In genomic region chr19:15285896-15286591, GRCh38 we compare ENCODE assay signal across 1 cellular context.
TF ChIP-seq lines count a peak whose summit lies in the region.

No MANE protein-coding gene starts in this region.

TF ChIP-seq in GM12878, 131 proteins besides CTCF, POLR2A, EP300 and RAD21 (continued from another document):
- no peak; the same call in 1 of the 2 replicates for TF ChIP-seq PAX5 (IDR thresholded peaks at IDR 0.05; ENCODE audit: borderline replicate concordance, low read depth, low read length)
- TF ChIP-seq WRNIP1 (IDR thresholded peaks at IDR 0.05; ENCODE audit: borderline replicate concordance, low read depth, low read length): no peak
- TF ChIP-seq BHLHE40 (IDR thresholded peaks at IDR 0.05; ENCODE audit: borderline replicate concordance in 1 of 2, low read depth in 2 of 2, low read length in 1 of 2): peak in 1 of 2 experiments; percentile 18; a peak in 1 of 4 replicates
- no peak for TF ChIP-seq NR2C2 (IDR thresholded peaks at IDR 0.05; ENCODE audit: borderline replicate concordance, control insufficient read depth, insufficient read length, low read depth)
- TF ChIP-seq POU2F2 (IDR thresholded peaks at IDR 0.05; ENCODE audit: borderline replicate concordance, low read depth, low read length): no peak
- TF ChIP-seq RELB (IDR thresholded peaks at IDR 0.05; ENCODE audit: low read depth): no peak
- TF ChIP-seq MYC (IDR thresholded peaks at IDR 0.05; ENCODE audit: insufficient read depth, insufficient read length, insufficient replicate concordance, low read length, severe bottlenecking): peak; percentile 27
- no peak for TF ChIP-seq JUND (IDR thresholded peaks at IDR 0.05; ENCODE audit: low read depth, low read length)
- TF ChIP-seq ZNF687 (IDR thresholded peaks at IDR 0.05): 0 out of 2 replicates have a peak, but pooled peaks have one; percentile 33
- no peak for TF ChIP-seq LARP7 (IDR thresholded peaks at IDR 0.05)
- TF ChIP-seq CHD2 (IDR thresholded peaks at IDR 0.05; ENCODE audit: borderline replicate concordance, low read depth, low read length): no peak
- no peak for TF ChIP-seq SP1 (IDR thresholded peaks at IDR 0.05; ENCODE audit: low read depth, low read length)
- TF ChIP-seq TCF7 (IDR thresholded peaks at IDR 0.05; ENCODE audit: borderline replicate concordance): no peak
- TF ChIP-seq ZBED1 (IDR thresholded peaks at IDR 0.05; ENCODE audit: borderline replicate concordance): no peak
- TF ChIP-seq ZNF592 (IDR thresholded peaks at IDR 0.05): no peak
- TF ChIP-seq YY1 (IDR thresholded peaks at IDR 0.05; ENCODE audit: low read depth, low read length): peak; percentile 59
- no peak for TF ChIP-seq ZNF384 (IDR thresholded peaks at IDR 0.05; ENCODE audit: borderline replicate concordance, low read depth, low read length)
- TF ChIP-seq RCOR1 (conservative IDR thresholded peaks at IDR 0.05; ENCODE audit: low read depth, low read length): no peak
- TF ChIP-seq BCL3 (IDR thresholded peaks at IDR 0.05; ENCODE audit: borderline replicate concordance, insufficient read depth, low read depth, low read length, poor library complexity, severe bottlenecking): no peak
- peak; percentile 32; the same call in 1 of the 2 replicates for TF ChIP-seq POLR2AphosphoS5 (IDR thresholded peaks at IDR 0.05; ENCODE audit: low read length)
- TF ChIP-seq ZNF207 (IDR thresholded peaks at IDR 0.05; ENCODE audit: borderline replicate concordance): no peak
- TF ChIP-seq SIX5 (IDR thresholded peaks at IDR 0.05; ENCODE audit: low read depth, low read length, severe bottlenecking): no peak
- TF ChIP-seq EED (IDR thresholded peaks at IDR 0.05; ENCODE audit: low read depth): peak; percentile 73
- no peak for TF ChIP-seq NFIC (IDR thresholded peaks at IDR 0.05; ENCODE audit: low read depth, low read length)
- TF ChIP-seq ZBTB40 (IDR thresholded peaks at IDR 0.05; ENCODE audit: borderline replicate concordance): no peak
- no peak for TF ChIP-seq BACH1 (IDR thresholded peaks at IDR 0.05; ENCODE audit: borderline replicate concordance)
- TF ChIP-seq SMAD1 (IDR thresholded peaks at IDR 0.05; ENCODE audit: low read depth, partially characterized antibody): no peak
- no peak for TF ChIP-seq ATF3 (IDR thresholded peaks at IDR 0.05; ENCODE audit: borderline replicate concordance, extremely low read depth, low read depth, low read length)
- TF ChIP-seq USF1 (IDR thresholded peaks at IDR 0.05; ENCODE audit: borderline replicate concordance, extremely low read length, insufficient read depth, low read depth, low read length): no peak
- no peak for TF ChIP-seq NFXL1 (IDR thresholded peaks at IDR 0.05; ENCODE audit: borderline replicate concordance)
- TF ChIP-seq IRF4 (IDR thresholded peaks at IDR 0.05; ENCODE audit: low read depth, low read length): peak; percentile 92
- TF ChIP-seq BCL11A (IDR thresholded peaks at IDR 0.05; ENCODE audit: low read depth, low read length): no peak
- TF ChIP-seq MXI1 (IDR thresholded peaks at IDR 0.05; ENCODE audit: low read depth, low read length): 0 out of 2 replicates have a peak, but pooled peaks have one; percentile 49
- TF ChIP-seq RUNX3 (IDR thresholded peaks at IDR 0.05; ENCODE audit: low read length): no peak
- TF ChIP-seq IKZF2 (IDR thresholded peaks at IDR 0.05): peak; percentile 39 to 58; a peak in 2 of 4 replicates
- 0 out of 2 replicates have a peak, but pooled peaks have one; percentile 17 for TF ChIP-seq MAX (IDR thresholded peaks at IDR 0.05; ENCODE audit: low read depth, low read length)
- no peak for TF ChIP-seq NFYA (IDR thresholded peaks at IDR 0.05; ENCODE audit: borderline replicate concordance, low read depth, low read length)
- peak; percentile 71; the same call in 1 of the 2 replicates for TF ChIP-seq HDGF (IDR thresholded peaks at IDR 0.05)
- TF ChIP-seq NRF1 (conservative IDR thresholded peaks at IDR 0.05; ENCODE audit: low read depth, low read length): peak; percentile 50
- TF ChIP-seq PML (IDR thresholded peaks at IDR 0.05; ENCODE audit: low read length): no peak
- peak; percentile 98 for TF ChIP-seq SPI1 (IDR thresholded peaks at IDR 0.05; ENCODE audit: borderline replicate concordance, insufficient read depth, low read depth, low read length)
- no peak for TF ChIP-seq SUPT20H (IDR thresholded peaks at IDR 0.05; ENCODE audit: borderline replicate concordance, control insufficient read depth, low read depth, low read length)
- no peak for TF ChIP-seq PAX8 (IDR thresholded peaks at IDR 0.05)
- TF ChIP-seq IKZF1 (conservative IDR thresholded peaks at IDR 0.05): peak; percentile 50
TF ChIP-seq in GM12878: peak in this region for 15.
